ENCODE assay signal across 1 cellular context in genomic region chr19:10747674-10748073, GRCh38.
TF ChIP-seq lines count a peak whose summit lies in the region.

No MANE protein-coding gene starts in this region.

TF ChIP-seq in WTC11, 78 proteins besides CTCF, POLR2A, EP300 and RAD21 (continued from another document):
- TF ChIP-seq NFE2L1 (CRISPR knock-in tag; IDR thresholded peaks at IDR 0.05) (no peak), RELA (CRISPR knock-in tag; IDR thresholded peaks at IDR 0.05; ENCODE audit: borderline replicate concordance) (no peak), JUN (CRISPR knock-in tag; IDR thresholded peaks at IDR 0.05) (no peak), ZNF671 (CRISPR knock-in tag; IDR thresholded peaks at IDR 0.05) (no peak), NFYB (CRISPR knock-in tag; conservative IDR thresholded peaks at IDR 0.05; ENCODE audit: low read depth) (no peak), ATF3 (CRISPR knock-in tag; conservative IDR thresholded peaks at IDR 0.05) (no peak)
- TF ChIP-seq, protein P1, sequence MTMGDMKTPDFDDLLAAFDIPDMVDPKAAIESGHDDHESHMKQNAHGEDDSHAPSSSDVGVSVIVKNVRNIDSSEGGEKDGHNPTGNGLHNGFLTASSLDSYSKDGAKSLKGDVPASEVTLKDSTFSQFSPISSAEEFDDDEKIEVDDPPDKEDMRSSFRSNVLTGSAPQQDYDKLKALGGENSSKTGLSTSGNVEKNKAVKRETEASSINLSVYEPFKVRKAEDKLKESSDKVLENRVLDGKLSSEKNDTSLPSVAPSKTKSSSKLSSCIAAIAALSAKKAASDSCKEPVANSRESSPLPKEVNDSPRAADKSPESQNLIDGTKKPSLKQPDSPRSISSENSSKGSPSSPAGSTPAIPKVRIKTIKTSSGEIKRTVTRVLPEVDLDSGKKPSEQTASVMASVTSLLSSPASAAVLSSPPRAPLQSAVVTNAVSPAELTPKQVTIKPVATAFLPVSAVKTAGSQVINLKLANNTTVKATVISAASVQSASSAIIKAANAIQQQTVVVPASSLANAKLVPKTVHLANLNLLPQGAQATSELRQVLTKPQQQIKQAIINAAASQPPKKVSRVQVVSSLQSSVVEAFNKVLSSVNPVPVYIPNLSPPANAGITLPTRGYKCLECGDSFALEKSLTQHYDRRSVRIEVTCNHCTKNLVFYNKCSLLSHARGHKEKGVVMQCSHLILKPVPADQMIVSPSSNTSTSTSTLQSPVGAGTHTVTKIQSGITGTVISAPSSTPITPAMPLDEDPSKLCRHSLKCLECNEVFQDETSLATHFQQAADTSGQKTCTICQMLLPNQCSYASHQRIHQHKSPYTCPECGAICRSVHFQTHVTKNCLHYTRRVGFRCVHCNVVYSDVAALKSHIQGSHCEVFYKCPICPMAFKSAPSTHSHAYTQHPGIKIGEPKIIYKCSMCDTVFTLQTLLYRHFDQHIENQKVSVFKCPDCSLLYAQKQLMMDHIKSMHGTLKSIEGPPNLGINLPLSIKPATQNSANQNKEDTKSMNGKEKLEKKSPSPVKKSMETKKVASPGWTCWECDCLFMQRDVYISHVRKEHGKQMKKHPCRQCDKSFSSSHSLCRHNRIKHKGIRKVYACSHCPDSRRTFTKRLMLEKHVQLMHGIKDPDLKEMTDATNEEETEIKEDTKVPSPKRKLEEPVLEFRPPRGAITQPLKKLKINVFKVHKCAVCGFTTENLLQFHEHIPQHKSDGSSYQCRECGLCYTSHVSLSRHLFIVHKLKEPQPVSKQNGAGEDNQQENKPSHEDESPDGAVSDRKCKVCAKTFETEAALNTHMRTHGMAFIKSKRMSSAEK (CRISPR knock-in tag; IDR thresholded peaks at IDR 0.05; ENCODE audit: borderline replicate concordance): no peak
